1 cellular context compared by ENCODE assay signal in the genomic region with DNA sequence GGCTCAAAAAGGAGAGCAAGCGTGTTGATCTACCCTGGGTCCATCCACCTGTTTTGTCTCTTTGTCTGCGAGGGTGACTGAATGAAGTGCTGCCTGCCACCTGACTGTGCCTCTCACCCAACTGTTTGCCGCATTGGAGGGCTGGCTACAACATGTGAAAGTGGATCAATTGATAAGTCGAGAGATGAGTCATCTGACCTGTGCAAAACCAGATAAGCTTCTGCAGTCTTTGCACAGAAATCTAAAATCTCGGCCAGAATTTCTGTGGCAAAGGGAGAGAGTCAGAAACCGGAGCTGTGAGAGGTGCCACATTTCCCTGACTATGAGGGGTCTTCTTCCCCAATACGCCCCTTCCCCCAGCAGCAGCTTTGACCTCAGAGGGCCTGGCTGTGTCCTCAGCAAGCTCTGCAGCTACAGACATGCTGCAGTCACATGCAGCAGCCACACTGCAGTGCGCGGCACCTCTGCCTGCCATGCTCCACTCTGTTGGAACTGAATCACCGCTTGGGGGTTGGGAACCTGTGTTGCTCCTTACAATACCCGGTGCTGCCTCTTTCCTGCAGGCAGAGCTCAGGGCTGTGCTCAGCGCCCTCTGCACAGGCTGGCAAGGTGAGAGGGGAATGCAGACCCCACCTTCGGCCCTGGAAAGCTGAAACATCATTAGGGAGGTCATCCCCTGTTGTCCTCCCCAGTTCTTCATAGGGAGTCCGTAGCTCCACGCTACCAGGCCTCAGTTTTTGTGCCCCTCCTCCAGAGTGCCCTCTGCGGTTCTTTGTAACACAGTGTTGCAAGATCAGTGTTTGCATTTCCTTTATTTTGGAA.
TF ChIP-seq lines count a peak whose summit lies in the region.

No MANE protein-coding gene starts in this region.

TF ChIP-seq in K562, 482 proteins besides CTCF, POLR2A, EP300 and RAD21 (continued from another document and continues in another):
- no peak for TF ChIP-seq ARNT (IDR thresholded peaks at IDR 0.05)
- no peak for TF ChIP-seq PHB (CRISPR knock-in tag; IDR thresholded peaks at IDR 0.05)
- TF ChIP-seq, protein P1, sequence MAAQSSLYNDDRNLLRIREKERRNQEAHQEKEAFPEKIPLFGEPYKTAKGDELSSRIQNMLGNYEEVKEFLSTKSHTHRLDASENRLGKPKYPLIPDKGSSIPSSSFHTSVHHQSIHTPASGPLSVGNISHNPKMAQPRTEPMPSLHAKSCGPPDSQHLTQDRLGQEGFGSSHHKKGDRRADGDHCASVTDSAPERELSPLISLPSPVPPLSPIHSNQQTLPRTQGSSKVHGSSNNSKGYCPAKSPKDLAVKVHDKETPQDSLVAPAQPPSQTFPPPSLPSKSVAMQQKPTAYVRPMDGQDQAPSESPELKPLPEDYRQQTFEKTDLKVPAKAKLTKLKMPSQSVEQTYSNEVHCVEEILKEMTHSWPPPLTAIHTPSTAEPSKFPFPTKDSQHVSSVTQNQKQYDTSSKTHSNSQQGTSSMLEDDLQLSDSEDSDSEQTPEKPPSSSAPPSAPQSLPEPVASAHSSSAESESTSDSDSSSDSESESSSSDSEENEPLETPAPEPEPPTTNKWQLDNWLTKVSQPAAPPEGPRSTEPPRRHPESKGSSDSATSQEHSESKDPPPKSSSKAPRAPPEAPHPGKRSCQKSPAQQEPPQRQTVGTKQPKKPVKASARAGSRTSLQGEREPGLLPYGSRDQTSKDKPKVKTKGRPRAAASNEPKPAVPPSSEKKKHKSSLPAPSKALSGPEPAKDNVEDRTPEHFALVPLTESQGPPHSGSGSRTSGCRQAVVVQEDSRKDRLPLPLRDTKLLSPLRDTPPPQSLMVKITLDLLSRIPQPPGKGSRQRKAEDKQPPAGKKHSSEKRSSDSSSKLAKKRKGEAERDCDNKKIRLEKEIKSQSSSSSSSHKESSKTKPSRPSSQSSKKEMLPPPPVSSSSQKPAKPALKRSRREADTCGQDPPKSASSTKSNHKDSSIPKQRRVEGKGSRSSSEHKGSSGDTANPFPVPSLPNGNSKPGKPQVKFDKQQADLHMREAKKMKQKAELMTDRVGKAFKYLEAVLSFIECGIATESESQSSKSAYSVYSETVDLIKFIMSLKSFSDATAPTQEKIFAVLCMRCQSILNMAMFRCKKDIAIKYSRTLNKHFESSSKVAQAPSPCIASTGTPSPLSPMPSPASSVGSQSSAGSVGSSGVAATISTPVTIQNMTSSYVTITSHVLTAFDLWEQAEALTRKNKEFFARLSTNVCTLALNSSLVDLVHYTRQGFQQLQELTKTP (IDR thresholded peaks at IDR 0.05; ENCODE audit: low read depth in 1 of 2, partially characterized antibody in 2 of 2) = no peak
- TF ChIP-seq, protein P2, sequence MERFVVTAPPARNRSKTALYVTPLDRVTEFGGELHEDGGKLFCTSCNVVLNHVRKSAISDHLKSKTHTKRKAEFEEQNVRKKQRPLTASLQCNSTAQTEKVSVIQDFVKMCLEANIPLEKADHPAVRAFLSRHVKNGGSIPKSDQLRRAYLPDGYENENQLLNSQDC (CRISPR knock-in tag; IDR thresholded peaks at IDR 0.05) = no peak
- TF ChIP-seq SMC3 (conservative IDR thresholded peaks at IDR 0.05; ENCODE audit: insufficient read depth, low read depth, low read length) = no peak
- TF ChIP-seq NBN (IDR thresholded peaks at IDR 0.05; ENCODE audit: low read depth) = no peak
- no peak for TF ChIP-seq LCOR (CRISPR knock-in tag; IDR thresholded peaks at IDR 0.05)
- no peak for TF ChIP-seq RBM14 (IDR thresholded peaks at IDR 0.05; ENCODE audit: borderline replicate concordance, insufficient read depth, low read depth, low read length)
- no peak for TF ChIP-seq KLF1 (tag; IDR thresholded peaks at IDR 0.05)
- no peak for TF ChIP-seq SMAD2 (IDR thresholded peaks at IDR 0.05; ENCODE audit: low read depth, low read length)
- no peak for TF ChIP-seq GABPA (tag; conservative IDR thresholded peaks at IDR 0.05; ENCODE audit: low read depth)
- TF ChIP-seq ASH1L (IDR thresholded peaks at IDR 0.05; ENCODE audit: borderline replicate concordance, low read depth, partially characterized antibody) = no peak
- TF ChIP-seq ELF2 (CRISPR knock-in tag; IDR thresholded peaks at IDR 0.05) = no peak
- TF ChIP-seq, protein P3, sequence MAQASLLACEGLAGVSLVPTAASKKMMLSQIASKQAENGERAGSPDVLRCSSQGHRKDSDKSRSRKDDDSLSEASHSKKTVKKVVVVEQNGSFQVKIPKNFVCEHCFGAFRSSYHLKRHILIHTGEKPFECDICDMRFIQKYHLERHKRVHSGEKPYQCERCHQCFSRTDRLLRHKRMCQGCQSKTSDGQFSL (CRISPR knock-in tag; IDR thresholded peaks at IDR 0.05) = no peak
- TF ChIP-seq, protein P3 (tag; IDR thresholded peaks at IDR 0.05) = no peak
- TF ChIP-seq MEF2A (IDR thresholded peaks at IDR 0.05; ENCODE audit: control insufficient read depth, low read depth, low read length) = no peak
- TF ChIP-seq, protein P4, sequence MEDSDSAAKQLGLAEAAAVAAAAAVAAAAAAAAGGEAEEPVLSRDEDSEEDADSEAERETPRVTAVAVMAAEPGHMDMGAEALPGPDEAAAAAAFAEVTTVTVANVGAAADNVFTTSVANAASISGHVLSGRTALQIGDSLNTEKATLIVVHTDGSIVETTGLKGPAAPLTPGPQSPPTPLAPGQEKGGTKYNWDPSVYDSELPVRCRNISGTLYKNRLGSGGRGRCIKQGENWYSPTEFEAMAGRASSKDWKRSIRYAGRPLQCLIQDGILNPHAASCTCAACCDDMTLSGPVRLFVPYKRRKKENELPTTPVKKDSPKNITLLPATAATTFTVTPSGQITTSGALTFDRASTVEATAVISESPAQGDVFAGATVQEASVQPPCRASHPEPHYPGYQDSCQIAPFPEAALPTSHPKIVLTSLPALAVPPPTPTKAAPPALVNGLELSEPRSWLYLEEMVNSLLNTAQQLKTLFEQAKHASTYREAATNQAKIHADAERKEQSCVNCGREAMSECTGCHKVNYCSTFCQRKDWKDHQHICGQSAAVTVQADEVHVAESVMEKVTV (CRISPR knock-in tag; IDR thresholded peaks at IDR 0.05) = no peak
- no peak for TF ChIP-seq C11orf30 (IDR thresholded peaks at IDR 0.05; ENCODE audit: low read depth)
- TF ChIP-seq MAFF (IDR thresholded peaks at IDR 0.05; ENCODE audit: low read length) = peak; percentile 16; the same call in 1 of the 2 replicates
- TF ChIP-seq, protein P5, sequence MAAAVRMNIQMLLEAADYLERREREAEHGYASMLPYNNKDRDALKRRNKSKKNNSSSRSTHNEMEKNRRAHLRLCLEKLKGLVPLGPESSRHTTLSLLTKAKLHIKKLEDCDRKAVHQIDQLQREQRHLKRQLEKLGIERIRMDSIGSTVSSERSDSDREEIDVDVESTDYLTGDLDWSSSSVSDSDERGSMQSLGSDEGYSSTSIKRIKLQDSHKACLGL (CRISPR knock-in tag; IDR thresholded peaks at IDR 0.05; ENCODE audit: borderline replicate concordance, poor library complexity, severe bottlenecking) = no peak
- TF ChIP-seq, protein P6, sequence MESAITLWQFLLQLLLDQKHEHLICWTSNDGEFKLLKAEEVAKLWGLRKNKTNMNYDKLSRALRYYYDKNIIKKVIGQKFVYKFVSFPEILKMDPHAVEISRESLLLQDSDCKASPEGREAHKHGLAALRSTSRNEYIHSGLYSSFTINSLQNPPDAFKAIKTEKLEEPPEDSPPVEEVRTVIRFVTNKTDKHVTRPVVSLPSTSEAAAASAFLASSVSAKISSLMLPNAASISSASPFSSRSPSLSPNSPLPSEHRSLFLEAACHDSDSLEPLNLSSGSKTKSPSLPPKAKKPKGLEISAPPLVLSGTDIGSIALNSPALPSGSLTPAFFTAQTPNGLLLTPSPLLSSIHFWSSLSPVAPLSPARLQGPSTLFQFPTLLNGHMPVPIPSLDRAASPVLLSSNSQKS (CRISPR knock-in tag; IDR thresholded peaks at IDR 0.05) = no peak
- TF ChIP-seq BMI1 (IDR thresholded peaks at IDR 0.05; ENCODE audit: low read length) = no peak
- no peak for TF ChIP-seq FOXJ3 (CRISPR knock-in tag; IDR thresholded peaks at IDR 0.05)
- no peak for TF ChIP-seq PHB2 (IDR thresholded peaks at IDR 0.05; ENCODE audit: low read depth)
- no peak for TF ChIP-seq BRD9 (IDR thresholded peaks at IDR 0.05; ENCODE audit: low read depth, partially characterized antibody)
- TF ChIP-seq ZNF24 (IDR thresholded peaks at IDR 0.05) = no peak
- no peak for TF ChIP-seq HMG20B (CRISPR knock-in tag; IDR thresholded peaks at IDR 0.05)
- no peak; the same call in 1 of the 2 replicates for TF ChIP-seq ZNF766 (CRISPR knock-in tag; conservative IDR thresholded peaks at IDR 0.05)
- TF ChIP-seq TEAD2 (tag; IDR thresholded peaks at IDR 0.05) = no peak
- TF ChIP-seq STAT5A (IDR thresholded peaks at IDR 0.05; ENCODE audit: borderline replicate concordance, low read length) = peak; percentile 28; the same call in 1 of the 2 replicates
- TF ChIP-seq NEUROD1 (IDR thresholded peaks at IDR 0.05; ENCODE audit: borderline replicate concordance, low read depth, low read length, partially characterized antibody) = no peak
- TF ChIP-seq SAFB (IDR thresholded peaks at IDR 0.05; ENCODE audit: borderline replicate concordance, low read depth, low read length) = no peak
- TF ChIP-seq, protein P7, sequence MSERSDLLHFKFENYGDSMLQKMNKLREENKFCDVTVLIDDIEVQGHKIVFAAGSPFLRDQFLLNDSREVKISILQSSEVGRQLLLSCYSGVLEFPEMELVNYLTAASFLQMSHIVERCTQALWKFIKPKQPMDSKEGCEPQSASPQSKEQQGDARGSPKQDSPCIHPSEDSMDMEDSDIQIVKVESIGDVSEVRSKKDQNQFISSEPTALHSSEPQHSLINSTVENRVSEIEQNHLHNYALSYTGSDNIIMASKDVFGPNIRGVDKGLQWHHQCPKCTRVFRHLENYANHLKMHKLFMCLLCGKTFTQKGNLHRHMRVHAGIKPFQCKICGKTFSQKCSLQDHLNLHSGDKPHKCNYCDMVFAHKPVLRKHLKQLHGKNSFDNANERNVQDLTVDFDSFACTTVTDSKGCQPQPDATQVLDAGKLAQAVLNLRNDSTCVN (CRISPR knock-in tag; IDR thresholded peaks at IDR 0.05) = no peak
- peak; percentile 84 to 91 for TF ChIP-seq KDM1A (IDR thresholded peaks at IDR 0.05)
- no peak for TF ChIP-seq DNMT1 (IDR thresholded peaks at IDR 0.05)
- no peak for TF ChIP-seq NELFE (IDR thresholded peaks at IDR 0.05; ENCODE audit: insufficient read depth, insufficient read length)
- TF ChIP-seq, protein P8, sequence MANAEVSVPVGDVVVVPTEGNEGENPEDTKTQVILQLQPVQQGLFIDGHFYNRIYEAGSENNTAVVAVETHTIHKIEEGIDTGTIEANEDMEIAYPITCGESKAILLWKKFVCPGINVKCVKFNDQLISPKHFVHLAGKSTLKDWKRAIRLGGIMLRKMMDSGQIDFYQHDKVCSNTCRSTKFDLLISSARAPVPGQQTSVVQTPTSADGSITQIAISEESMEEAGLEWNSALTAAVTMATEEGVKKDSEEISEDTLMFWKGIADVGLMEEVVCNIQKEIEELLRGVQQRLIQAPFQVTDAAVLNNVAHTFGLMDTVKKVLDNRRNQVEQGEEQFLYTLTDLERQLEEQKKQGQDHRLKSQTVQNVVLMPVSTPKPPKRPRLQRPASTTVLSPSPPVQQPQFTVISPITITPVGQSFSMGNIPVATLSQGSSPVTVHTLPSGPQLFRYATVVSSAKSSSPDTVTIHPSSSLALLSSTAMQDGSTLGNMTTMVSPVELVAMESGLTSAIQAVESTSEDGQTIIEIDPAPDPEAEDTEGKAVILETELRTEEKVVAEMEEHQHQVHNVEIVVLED (CRISPR knock-in tag; IDR thresholded peaks at IDR 0.05) = no peak
- TF ChIP-seq PRPF4 (IDR thresholded peaks at IDR 0.05; ENCODE audit: insufficient read depth, low read depth, low read length, poor library complexity, severe bottlenecking) = no peak
- no peak for TF ChIP-seq CHCHD3 (CRISPR knock-in tag; IDR thresholded peaks at IDR 0.05)
- TF ChIP-seq, protein P9, sequence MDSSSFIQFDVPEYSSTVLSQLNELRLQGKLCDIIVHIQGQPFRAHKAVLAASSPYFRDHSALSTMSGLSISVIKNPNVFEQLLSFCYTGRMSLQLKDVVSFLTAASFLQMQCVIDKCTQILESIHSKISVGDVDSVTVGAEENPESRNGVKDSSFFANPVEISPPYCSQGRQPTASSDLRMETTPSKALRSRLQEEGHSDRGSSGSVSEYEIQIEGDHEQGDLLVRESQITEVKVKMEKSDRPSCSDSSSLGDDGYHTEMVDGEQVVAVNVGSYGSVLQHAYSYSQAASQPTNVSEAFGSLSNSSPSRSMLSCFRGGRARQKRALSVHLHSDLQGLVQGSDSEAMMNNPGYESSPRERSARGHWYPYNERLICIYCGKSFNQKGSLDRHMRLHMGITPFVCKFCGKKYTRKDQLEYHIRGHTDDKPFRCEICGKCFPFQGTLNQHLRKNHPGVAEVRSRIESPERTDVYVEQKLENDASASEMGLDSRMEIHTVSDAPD (CRISPR knock-in tag; IDR thresholded peaks at IDR 0.05) = no peak
- TF ChIP-seq, protein P10, sequence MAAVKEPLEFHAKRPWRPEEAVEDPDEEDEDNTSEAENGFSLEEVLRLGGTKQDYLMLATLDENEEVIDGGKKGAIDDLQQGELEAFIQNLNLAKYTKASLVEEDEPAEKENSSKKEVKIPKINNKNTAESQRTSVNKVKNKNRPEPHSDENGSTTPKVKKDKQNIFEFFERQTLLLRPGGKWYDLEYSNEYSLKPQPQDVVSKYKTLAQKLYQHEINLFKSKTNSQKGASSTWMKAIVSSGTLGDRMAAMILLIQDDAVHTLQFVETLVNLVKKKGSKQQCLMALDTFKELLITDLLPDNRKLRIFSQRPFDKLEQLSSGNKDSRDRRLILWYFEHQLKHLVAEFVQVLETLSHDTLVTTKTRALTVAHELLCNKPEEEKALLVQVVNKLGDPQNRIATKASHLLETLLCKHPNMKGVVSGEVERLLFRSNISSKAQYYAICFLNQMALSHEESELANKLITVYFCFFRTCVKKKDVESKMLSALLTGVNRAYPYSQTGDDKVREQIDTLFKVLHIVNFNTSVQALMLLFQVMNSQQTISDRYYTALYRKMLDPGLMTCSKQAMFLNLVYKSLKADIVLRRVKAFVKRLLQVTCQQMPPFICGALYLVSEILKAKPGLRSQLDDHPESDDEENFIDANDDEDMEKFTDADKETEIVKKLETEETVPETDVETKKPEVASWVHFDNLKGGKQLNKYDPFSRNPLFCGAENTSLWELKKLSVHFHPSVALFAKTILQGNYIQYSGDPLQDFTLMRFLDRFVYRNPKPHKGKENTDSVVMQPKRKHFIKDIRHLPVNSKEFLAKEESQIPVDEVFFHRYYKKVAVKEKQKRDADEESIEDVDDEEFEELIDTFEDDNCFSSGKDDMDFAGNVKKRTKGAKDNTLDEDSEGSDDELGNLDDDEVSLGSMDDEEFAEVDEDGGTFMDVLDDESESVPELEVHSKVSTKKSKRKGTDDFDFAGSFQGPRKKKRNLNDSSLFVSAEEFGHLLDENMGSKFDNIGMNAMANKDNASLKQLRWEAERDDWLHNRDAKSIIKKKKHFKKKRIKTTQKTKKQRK (IDR thresholded peaks at IDR 0.05; ENCODE audit: borderline replicate concordance, low read depth, low read length) = no peak
- no peak for TF ChIP-seq HDAC8 (tag; IDR thresholded peaks at IDR 0.05)
- TF ChIP-seq HNRNPUL1 (IDR thresholded peaks at IDR 0.05; ENCODE audit: low read length) = no peak
- 0 out of 2 replicates have a peak, but pooled peaks have one; percentile 17 for TF ChIP-seq L3MBTL2 (IDR thresholded peaks at IDR 0.05)
